ENCODE assay signal across 1 cellular context in genomic region chr5:173917788-173918786, GRCh38.
A peak's percentile ranks its signal among the peaks of the same experiment; 100 is the strongest.
TF ChIP-seq lines count a peak whose summit lies in the region.

No MANE protein-coding gene starts in this region.

TF ChIP-seq in HEK293, 187 proteins besides CTCF, POLR2A, EP300 and RAD21 (continued from another document and continues in another):
- TF ChIP-seq ZNF600 (tag by site-specific recombination; IDR thresholded peaks at IDR 0.05) (0 out of 2 replicates have a peak, but pooled peaks have one; percentile 39), ZNF555 (tag by site-specific recombination; conservative IDR thresholded peaks at IDR 0.05) (no peak), ZNF629 (tag by site-specific recombination; IDR thresholded peaks at IDR 0.05) (peak; percentile 42; the same call in 1 of the 2 replicates), ZNF24 (tag by site-specific recombination; IDR thresholded peaks at IDR 0.05) (no peak), ZNF76 (tag by site-specific recombination; IDR thresholded peaks at IDR 0.05; ENCODE audit: borderline replicate concordance, low read depth) (no peak; the same call in 1 of the 2 replicates), ZNF610 (tag by site-specific recombination; IDR thresholded peaks at IDR 0.05; ENCODE audit: borderline replicate concordance) (no peak), ZNF404 (tag by site-specific recombination; IDR thresholded peaks at IDR 0.05) (no peak), ZNF416 (tag by site-specific recombination; IDR thresholded peaks at IDR 0.05) (no peak), ZNF558 (tag by site-specific recombination; IDR thresholded peaks at IDR 0.05) (no peak), KLF1 (tag by site-specific recombination; IDR thresholded peaks at IDR 0.05) (no peak), ZNF626 (tag by site-specific recombination; IDR thresholded peaks at IDR 0.05) (no peak), ZNF391 (tag by site-specific recombination; IDR thresholded peaks at IDR 0.05; ENCODE audit: borderline replicate concordance, low read depth) (no peak), ZNF324 (tag by site-specific recombination; IDR thresholded peaks at IDR 0.05) (peak; percentile 53; the same call in 1 of the 2 replicates), HIC1 (tag by site-specific recombination; IDR thresholded peaks at IDR 0.05) (no peak), KLF8 (tag by site-specific recombination; IDR thresholded peaks at IDR 0.05) (peak; percentile 47; the same call in 1 of the 2 replicates), SALL2 (tag by site-specific recombination; IDR thresholded peaks at IDR 0.05; ENCODE audit: borderline replicate concordance) (no peak), TCF7L2 (IDR thresholded peaks at IDR 0.05; ENCODE audit: borderline replicate concordance, low read depth, low read length) (0 out of 2 replicates have a peak, but pooled peaks have one; percentile 57), ZXDB (tag by site-specific recombination; IDR thresholded peaks at IDR 0.05) (peak; percentile 38; the same call in 1 of the 2 replicates), ZNF530 (tag by site-specific recombination; IDR thresholded peaks at IDR 0.05; ENCODE audit: low read depth) (no peak), ZNF433 (tag by site-specific recombination; IDR thresholded peaks at IDR 0.05; ENCODE audit: low read depth) (no peak), ZNF830 (tag by site-specific recombination; IDR thresholded peaks at IDR 0.05; ENCODE audit: low read depth) (no peak), PRDM6 (tag by site-specific recombination; IDR thresholded peaks at IDR 0.05) (no peak), ZBTB48 (tag by site-specific recombination; IDR thresholded peaks at IDR 0.05) (no peak), PBX3 (CRISPR knock-in tag; IDR thresholded peaks at IDR 0.05) (no peak), ZNF518A (tag by site-specific recombination; conservative IDR thresholded peaks at IDR 0.05; ENCODE audit: low read depth) (peak; percentile 30), ZBTB49 (tag by site-specific recombination; IDR thresholded peaks at IDR 0.05; ENCODE audit: low read depth) (no peak), ZEB2 (tag by site-specific recombination; IDR thresholded peaks at IDR 0.05) (peak; percentile 55; the same call in 1 of the 2 replicates), ZNF169 (tag by site-specific recombination; IDR thresholded peaks at IDR 0.05) (no peak), ZNF639 (tag by site-specific recombination; IDR thresholded peaks at IDR 0.05) (peak; percentile 60; the same call in 1 of the 2 replicates), GLIS1 (tag by site-specific recombination; IDR thresholded peaks at IDR 0.05) (no peak), ZIC2 (tag by site-specific recombination; IDR thresholded peaks at IDR 0.05) (no peak), ZBTB17 (tag by site-specific recombination; IDR thresholded peaks at IDR 0.05) (peak; percentile 88), ELK4 (IDR thresholded peaks at IDR 0.05; ENCODE audit: borderline replicate concordance, low read depth, low read length) (no peak), ZNF621 (tag by site-specific recombination; IDR thresholded peaks at IDR 0.05) (no peak), ZNF623 (tag by site-specific recombination; IDR thresholded peaks at IDR 0.05) (no peak), ZNF701 (tag by site-specific recombination; IDR thresholded peaks at IDR 0.05) (no peak), ZNF221 (tag by site-specific recombination; IDR thresholded peaks at IDR 0.05; ENCODE audit: borderline replicate concordance) (no peak), ZNF214 (tag by site-specific recombination; IDR thresholded peaks at IDR 0.05; ENCODE audit: borderline replicate concordance) (no peak), ZNF423 (tag by site-specific recombination; IDR thresholded peaks at IDR 0.05) (no peak), PRDM10 (tag by site-specific recombination; IDR thresholded peaks at IDR 0.05) (peak; percentile 100)
